In the genomic region with DNA sequence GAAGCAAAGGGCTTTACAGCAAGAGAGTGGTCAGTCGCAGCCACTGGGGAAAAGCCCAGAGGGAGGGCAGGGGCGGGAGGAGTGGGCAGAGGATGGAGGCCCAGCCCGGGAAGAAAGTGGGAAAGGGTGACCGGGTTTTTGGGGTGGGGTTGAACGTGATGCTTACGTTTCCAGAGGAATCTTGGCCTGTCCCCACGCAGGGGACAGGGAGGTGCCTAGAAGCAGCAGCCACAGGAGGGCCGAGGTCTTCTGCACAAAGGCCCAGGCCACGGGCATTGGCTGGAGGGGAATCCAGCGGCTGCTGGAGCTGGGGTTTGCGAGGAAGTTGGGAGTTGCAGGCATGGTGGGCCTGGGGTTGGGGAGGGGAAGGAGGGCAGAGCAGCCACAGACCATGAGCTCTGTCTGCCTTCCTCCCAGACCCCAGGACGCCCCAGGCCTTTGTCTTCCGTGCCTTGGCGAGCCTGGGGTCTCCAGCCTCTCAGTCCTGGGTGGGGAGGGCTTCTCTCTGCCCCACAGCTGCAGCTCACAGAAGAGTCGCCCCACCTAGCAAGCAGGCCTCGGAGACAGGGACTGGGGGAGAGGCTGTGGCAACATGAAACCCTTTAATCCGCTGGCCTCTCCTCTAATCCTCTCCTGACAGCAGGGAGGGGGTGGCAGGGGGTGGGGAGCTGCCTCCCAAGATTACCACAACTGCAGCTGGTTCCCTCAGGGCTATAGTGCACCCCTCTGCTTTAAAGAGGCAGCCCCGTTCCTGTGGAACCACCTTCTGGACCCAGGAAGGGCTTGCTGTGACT, we compare ENCODE assay signal across 9 cellular contexts. TPM values are rescaled to one million over a fixed set of nuclear protein-coding genes. Genes with fewer than 3 reads are reported as not detected.
DNase-seq lines count a peak whose midpoint lies in the region; ATAC-seq lines count a peak whose summit lies in the region.
"Had no signal": no experiment of that assay in that cellular context is flagged by ENCODE, and none has a peak within 500 bp of the region (broad histone marks: within the 10 kb centered on the region; RNA-seq: fewer than 3 reads in every experiment).

TSS of gene CACNA2D4 (minus strand) at position 572 of the 794 bp plus-strand sequence. CDS start at position 393, 179 bp downstream.

- H3K4me3 Mint-ChIP-seq in stimulated activated memory B cell treated with anti-CD40 and anti-IgM and Interleukin-4, amounts not matched to agents 10 μg/mL and 1 μg/mL and 100 μg/mL, for 72 hours = peak within 1 kb of the TSS; percentile 98
- H3K4me3 Mint-ChIP-seq in CD8-positive, alpha-beta memory T cell = no peak within 1 kb of the TSS

- peak within 1 kb of the TSS; percentile 99 for H3K27ac Mint-ChIP-seq in stimulated activated memory B cell treated with anti-CD40 and anti-IgM and Interleukin-4, amounts not matched to agents 10 μg/mL and 1 μg/mL and 100 μg/mL, for 72 hours
- no peak within 1 kb of the TSS for H3K27ac Mint-ChIP-seq in CD8-positive, alpha-beta memory T cell

- peaks cover 48% of the 10 kb centered on the region for H3K4me1 Mint-ChIP-seq in stimulated activated memory B cell treated with anti-CD40 and anti-IgM and Interleukin-4, amounts not matched to agents 10 μg/mL and 1 μg/mL and 100 μg/mL, for 72 hours
- peaks cover 18 to 26% (median 25%) of the 10 kb centered on the region in 3 donors for H3K4me1 Mint-ChIP-seq in CD8-positive, alpha-beta memory T cell

- H3K4me1 ChIP-seq in CD8-positive, alpha-beta memory T cell (ENCODE audit: insufficient read depth, low read length) = peaks cover 25% of the 10 kb centered on the region

- peaks cover under 1% of the 10 kb centered on the region for H3K9me3 Mint-ChIP-seq in stimulated activated memory B cell treated with anti-CD40 and anti-IgM and Interleukin-4, amounts not matched to agents 10 μg/mL and 1 μg/mL and 100 μg/mL, for 72 hours
- no peaks in the 10 kb centered on the region for H3K9me3 Mint-ChIP-seq in CD8-positive, alpha-beta memory T cell

- H3K4me3 ChIP-seq in CD8-positive, alpha-beta memory T cell (ENCODE audit: low read length) = no peak within 1 kb of the TSS

- H3K9me3 ChIP-seq in CD8-positive, alpha-beta memory T cell (ENCODE audit: low read length) = no peaks in the 10 kb centered on the region

- no peaks in the 10 kb centered on the region for H3K27me3 ChIP-seq in CD8-positive, alpha-beta memory T cell (ENCODE audit: insufficient read depth, low read length, poor library complexity, severe bottlenecking)

- peaks cover 13% of the 10 kb centered on the region for H3K27me3 Mint-ChIP-seq in stimulated activated memory B cell treated with anti-CD40 and anti-IgM and Interleukin-4, amounts not matched to agents 10 μg/mL and 1 μg/mL and 100 μg/mL, for 72 hours
- H3K27me3 Mint-ChIP-seq in CD8-positive, alpha-beta memory T cell = peaks cover 6 to 11% of the 10 kb centered on the region in 2 donors

- intact Hi-C loops in T-helper 1 cell treated with Interleukin-12 subunit alpha and Interleukin-12 subunit beta and Interleukin-4 antibody, amounts not matched to agents 30 ng/mL and 1 ng/mL, for 36 hours (cut with micrococcal nuclease) = no loop called here

- H3K36me3 Mint-ChIP-seq in stimulated activated memory B cell treated with anti-CD40 and anti-IgM and Interleukin-4, amounts not matched to agents 10 μg/mL and 1 μg/mL and 100 μg/mL, for 72 hours = peaks cover 18% of the 10 kb centered on the region
- H3K36me3 Mint-ChIP-seq in CD8-positive, alpha-beta memory T cell = no peaks in the 10 kb centered on the region

- CTCF ChIA-PET in CD8-positive, alpha-beta memory T cell (lab: Charles Lee) = interaction anchor here (1.5 kb wide), 1 partner anchor 21 kb away, joined by 8 read pairs; no protein-coding TSS in a partner anchor

- no peak for ATAC-seq in stimulated activated memory B cell treated with anti-CD40 and anti-IgM and Interleukin-4, amounts not matched to agents 10 μg/mL and 1 μg/mL and 100 μg/mL, for 72 hours
- no peak for ATAC-seq in GM21529 (IDR thresholded peaks at IDR 0.05; ENCODE audit: unreplicated experiment)

- H3K36me3 ChIP-seq in CD8-positive, alpha-beta memory T cell (ENCODE audit: insufficient read depth, low read length) = no peaks in the 10 kb centered on the region

- H3K27ac ChIP-seq in CD8-positive, alpha-beta memory T cell (ENCODE audit: low read depth, low read length) = no peak within 1 kb of the TSS

- DNase-seq in T-helper 1 cell = no peak
- peak; percentile 5 for DNase-seq in SK-N-DZ (ENCODE audit: low spot score)
- DNase-seq in islet precursor cell = peak; percentile 51
- DNase-seq in epidermal melanocyte (ENCODE audit: insufficient read length, low spot score) = no peak
- no peak for DNase-seq in CD8-positive, alpha-beta memory T cell
- DNase-seq: NCI-H1436 treated with DMSO at 0.1 percent for 48 hours had no signal

- POLR2A ChIA-PET in CD8-positive, alpha-beta memory T cell (lab: Charles Lee) = no interaction called here

RNA-seq across cellular contexts. Expression of gene CACNA2D4, which starts in this region (rescaled TPM):
- total RNA-seq in T-helper 1 cell treated with Interleukin-12 subunit alpha and Interleukin-12 subunit beta and Interleukin-4 antibody, amounts not matched to agents 30 ng/mL and 1 ng/mL, for 36 hours = 15.1 and 15.4 TPM in 2 replicates
- polyA plus RNA-seq in SK-N-DZ (2014; cell fraction: cytosol; rRNA removed) = not detected in 2 replicates
- 0.21 and 1.6 TPM in 2 replicates for polyA plus RNA-seq in SK-N-DZ (2014; cell fraction: nucleus; rRNA removed)
- 1 to 10 TPM; 5.7 to 6.5 TPM for total RNA-seq in CD8-positive, alpha-beta memory T cell
- polyA plus RNA-seq in CD8-positive, alpha-beta memory T cell = 7.6 TPM

Comparison
In these comparisons a context has a peak if more than half of its experiments do, and no peak if none do; other contexts are left out.
1. DNase-seq: peak in SK-N-DZ (single experiment) and islet precursor cell (single experiment); none in T-helper 1 cell (0 of 5), epidermal melanocyte (single experiment) and CD8-positive, alpha-beta memory T cell (0 of 5).